2 cellular contexts compared by ENCODE assay signal in genomic region chr5:68345595-68345994, GRCh38.
TF ChIP-seq lines count a peak whose summit lies in the region.

No MANE protein-coding gene starts in this region.

TF ChIP-seq in HCT116, 20 proteins besides CTCF, POLR2A, EP300 and RAD21:
- TF ChIP-seq SP1 (IDR thresholded peaks at IDR 0.05; ENCODE audit: low read depth) (no peak), ZFX (IDR thresholded peaks at IDR 0.05) (no peak), CEBPB (IDR thresholded peaks at IDR 0.05; ENCODE audit: low read depth) (no peak), TCF7L2 (IDR thresholded peaks at IDR 0.05; ENCODE audit: borderline replicate concordance, extremely low read depth, insufficient read depth, insufficient read length) (no peak), POLR2AphosphoS5 (IDR thresholded peaks at IDR 0.05; ENCODE audit: low read depth, low read length) (no peak), EZH2phosphoT487 (IDR thresholded peaks at IDR 0.05; ENCODE audit: borderline replicate concordance) (no peak), ZBTB33 (IDR thresholded peaks at IDR 0.05; ENCODE audit: extremely low read depth, insufficient replicate concordance, low read length) (no peak), CBX3 (IDR thresholded peaks at IDR 0.05; ENCODE audit: low read depth) (no peak), YY1 (IDR thresholded peaks at IDR 0.05; ENCODE audit: extremely low read depth, insufficient replicate concordance, low read depth, low read length) (no peak), JUND (IDR thresholded peaks at IDR 0.05) (no peak), SRF (IDR thresholded peaks at IDR 0.05; ENCODE audit: low read depth) (no peak), ATF3 (IDR thresholded peaks at IDR 0.05) (no peak), SIN3A (IDR thresholded peaks at IDR 0.05; ENCODE audit: low read depth) (no peak), ZNF274 (IDR thresholded peaks at IDR 0.05; ENCODE audit: low read depth, low read length) (no peak), EZH2 (IDR thresholded peaks at IDR 0.05) (no peak), FOSL1 (IDR thresholded peaks at IDR 0.05; ENCODE audit: low read depth) (no peak), EGR1 (IDR thresholded peaks at IDR 0.05; ENCODE audit: low read depth) (no peak), ELF1 (IDR thresholded peaks at IDR 0.05; ENCODE audit: borderline replicate concordance, low read depth) (no peak)
- TF ChIP-seq, protein P1, sequence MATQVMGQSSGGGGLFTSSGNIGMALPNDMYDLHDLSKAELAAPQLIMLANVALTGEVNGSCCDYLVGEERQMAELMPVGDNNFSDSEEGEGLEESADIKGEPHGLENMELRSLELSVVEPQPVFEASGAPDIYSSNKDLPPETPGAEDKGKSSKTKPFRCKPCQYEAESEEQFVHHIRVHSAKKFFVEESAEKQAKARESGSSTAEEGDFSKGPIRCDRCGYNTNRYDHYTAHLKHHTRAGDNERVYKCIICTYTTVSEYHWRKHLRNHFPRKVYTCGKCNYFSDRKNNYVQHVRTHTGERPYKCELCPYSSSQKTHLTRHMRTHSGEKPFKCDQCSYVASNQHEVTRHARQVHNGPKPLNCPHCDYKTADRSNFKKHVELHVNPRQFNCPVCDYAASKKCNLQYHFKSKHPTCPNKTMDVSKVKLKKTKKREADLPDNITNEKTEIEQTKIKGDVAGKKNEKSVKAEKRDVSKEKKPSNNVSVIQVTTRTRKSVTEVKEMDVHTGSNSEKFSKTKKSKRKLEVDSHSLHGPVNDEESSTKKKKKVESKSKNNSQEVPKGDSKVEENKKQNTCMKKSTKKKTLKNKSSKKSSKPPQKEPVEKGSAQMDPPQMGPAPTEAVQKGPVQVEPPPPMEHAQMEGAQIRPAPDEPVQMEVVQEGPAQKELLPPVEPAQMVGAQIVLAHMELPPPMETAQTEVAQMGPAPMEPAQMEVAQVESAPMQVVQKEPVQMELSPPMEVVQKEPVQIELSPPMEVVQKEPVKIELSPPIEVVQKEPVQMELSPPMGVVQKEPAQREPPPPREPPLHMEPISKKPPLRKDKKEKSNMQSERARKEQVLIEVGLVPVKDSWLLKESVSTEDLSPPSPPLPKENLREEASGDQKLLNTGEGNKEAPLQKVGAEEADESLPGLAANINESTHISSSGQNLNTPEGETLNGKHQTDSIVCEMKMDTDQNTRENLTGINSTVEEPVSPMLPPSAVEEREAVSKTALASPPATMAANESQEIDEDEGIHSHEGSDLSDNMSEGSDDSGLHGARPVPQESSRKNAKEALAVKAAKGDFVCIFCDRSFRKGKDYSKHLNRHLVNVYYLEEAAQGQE (IDR thresholded peaks at IDR 0.05; ENCODE audit: low read depth) = no peak
- TF ChIP-seq, protein P2, sequence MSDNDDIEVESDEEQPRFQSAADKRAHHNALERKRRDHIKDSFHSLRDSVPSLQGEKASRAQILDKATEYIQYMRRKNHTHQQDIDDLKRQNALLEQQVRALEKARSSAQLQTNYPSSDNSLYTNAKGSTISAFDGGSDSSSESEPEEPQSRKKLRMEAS (IDR thresholded peaks at IDR 0.05) = no peak

TF ChIP-seq in SK-N-SH, 30 proteins besides CTCF, POLR2A, EP300 and RAD21:
- no peak for TF ChIP-seq EZH2phosphoT487 (IDR thresholded peaks at IDR 0.05; ENCODE audit: borderline replicate concordance, low read depth)
- no peak for TF ChIP-seq USF2 (IDR thresholded peaks at IDR 0.05; ENCODE audit: borderline replicate concordance, low read depth, low read length)
- TF ChIP-seq SMC3 (IDR thresholded peaks at IDR 0.05; ENCODE audit: low read depth, low read length) = no peak
- TF ChIP-seq RCOR1 (IDR thresholded peaks at IDR 0.05; ENCODE audit: low read length) = no peak
- no peak for TF ChIP-seq NRF1 (IDR thresholded peaks at IDR 0.05; ENCODE audit: low read depth, low read length)
- no peak for TF ChIP-seq YY1 (IDR thresholded peaks at IDR 0.05; ENCODE audit: low read depth)
- TF ChIP-seq FOSL2 (IDR thresholded peaks at IDR 0.05; ENCODE audit: borderline replicate concordance, low read depth) = no peak
- no peak for TF ChIP-seq FOXM1 (IDR thresholded peaks at IDR 0.05; ENCODE audit: low read depth)
- TF ChIP-seq SIN3A (IDR thresholded peaks at IDR 0.05; ENCODE audit: borderline replicate concordance, low read depth, low read length) = no peak
- TF ChIP-seq RXRA (IDR thresholded peaks at IDR 0.05; ENCODE audit: borderline replicate concordance, low read depth) = no peak
- no peak for TF ChIP-seq GABPA (IDR thresholded peaks at IDR 0.05; ENCODE audit: low read depth)
- TF ChIP-seq ELF1 (IDR thresholded peaks at IDR 0.05) = no peak
- TF ChIP-seq TAF1 (IDR thresholded peaks at IDR 0.05; ENCODE audit: borderline replicate concordance, low read depth, low read length) = no peak
- TF ChIP-seq, protein P3, sequence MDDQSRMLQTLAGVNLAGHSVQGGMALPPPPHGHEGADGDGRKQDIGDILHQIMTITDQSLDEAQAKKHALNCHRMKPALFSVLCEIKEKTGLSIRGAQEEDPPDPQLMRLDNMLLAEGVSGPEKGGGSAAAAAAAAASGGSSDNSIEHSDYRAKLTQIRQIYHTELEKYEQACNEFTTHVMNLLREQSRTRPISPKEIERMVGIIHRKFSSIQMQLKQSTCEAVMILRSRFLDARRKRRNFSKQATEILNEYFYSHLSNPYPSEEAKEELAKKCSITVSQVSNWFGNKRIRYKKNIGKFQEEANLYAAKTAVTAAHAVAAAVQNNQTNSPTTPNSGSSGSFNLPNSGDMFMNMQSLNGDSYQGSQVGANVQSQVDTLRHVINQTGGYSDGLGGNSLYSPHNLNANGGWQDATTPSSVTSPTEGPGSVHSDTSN (IDR thresholded peaks at IDR 0.05) = no peak
- no peak for TF ChIP-seq MEF2A (IDR thresholded peaks at IDR 0.05; ENCODE audit: borderline replicate concordance, low read depth)
- TF ChIP-seq FOXJ3 (CRISPR knock-in tag; IDR thresholded peaks at IDR 0.05) = no peak
- no peak for TF ChIP-seq GATA2 (CRISPR knock-in tag; IDR thresholded peaks at IDR 0.05)
- no peak for TF ChIP-seq MXI1 (IDR thresholded peaks at IDR 0.05; ENCODE audit: low read depth, low read length)
- no peak for TF ChIP-seq TEAD4 (IDR thresholded peaks at IDR 0.05; ENCODE audit: borderline replicate concordance, insufficient read depth)
- no peak for TF ChIP-seq JUND (IDR thresholded peaks at IDR 0.05)
